6 cellular contexts compared by ENCODE assay signal in genomic region chr11:1876361-1877063, GRCh38. TPM values are rescaled to one million over a fixed set of nuclear protein-coding genes. Genes with fewer than 3 reads are reported as not detected.
DNase-seq lines count a peak whose midpoint lies in the region; ATAC-seq and TF ChIP-seq lines count a peak whose summit lies in the region.

No MANE protein-coding gene starts in this region.

- H3K36me3 ChIP-seq in GM06990 (ENCODE audit: control insufficient read depth, insufficient read depth, low read length) (peaks cover 16% of the 10 kb centered on the region), SU-DHL-6 (ENCODE audit: low read length) (no peaks in the 10 kb centered on the region)

- H3K79me2 ChIP-seq in SU-DHL-6 (ENCODE audit: insufficient read depth, low read length): no peaks in the 10 kb centered on the region

- H3K4me2 ChIP-seq in SU-DHL-6 (ENCODE audit: low read depth, low read length, poor library complexity, severe bottlenecking): no peak overlapping the region

- H4K20me1 ChIP-seq in SU-DHL-6 (ENCODE audit: low read depth, low read length): no peaks in the 10 kb centered on the region; the same call in 1 of the 2 replicates

- no peak overlapping the region for H3K9ac ChIP-seq in SU-DHL-6 (ENCODE audit: low read length)

- TF ChIP-seq CTCF in GM06990 (IDR thresholded peaks at IDR 0.05; ENCODE audit: insufficient read depth, low read length, poor library complexity, severe bottlenecking): peak; percentile 64
- TF ChIP-seq CTCF in SU-DHL-6 (IDR thresholded peaks at IDR 0.05; ENCODE audit: insufficient read depth, low read length, poor library complexity, severe bottlenecking): peak; percentile 93

- no peaks in the 10 kb centered on the region for H3K9me3 ChIP-seq in SU-DHL-6 (ENCODE audit: insufficient read depth, low read length)

- H3K4me3 ChIP-seq in GM06990 (replicated peaks; ENCODE audit: low read depth, low read length) (no peak overlapping the region), SU-DHL-6 (ENCODE audit: insufficient read depth, low read length, poor library complexity, severe bottlenecking) (no peak overlapping the region)

- H3K27me3 ChIP-seq in GM06990 (replicated peaks; ENCODE audit: control insufficient read depth, insufficient read depth, low read length) (no peaks in the 10 kb centered on the region), SU-DHL-6 (ENCODE audit: low read length) (no peaks in the 10 kb centered on the region)

- ATAC-seq in left lobe of liver (peak; percentile 58), GM18867 (IDR thresholded peaks at IDR 0.05; ENCODE audit: unreplicated experiment) (no peak), HG03565 (IDR thresholded peaks at IDR 0.05; ENCODE audit: unreplicated experiment) (no peak)

- no peaks in the 10 kb centered on the region for H3F3A ChIP-seq in SU-DHL-6 (ENCODE audit: insufficient read depth)

- DNase-seq in GM06990 (ENCODE audit: extremely low read depth, insufficient read length) (no peak), left lobe of liver (ENCODE audit: low spot score) (no peak)
- DNase-seq in stimulated activated CD4-positive, alpha-beta T cell treated with anti-CD3 and anti-CD28 coated beads, Interleukin-2, amount 100 ng/mL, for 48 hours: no peak

- no peak overlapping the region for H3K27ac ChIP-seq in SU-DHL-6 (ENCODE audit: low read depth, low read length)

- H3K9me2 ChIP-seq in SU-DHL-6 (replicated peaks; ENCODE audit: insufficient read depth, low read length): no peaks in the 10 kb centered on the region

- no peak overlapping the region for H2AFZ ChIP-seq in SU-DHL-6 (ENCODE audit: low read depth, low read length, severe bottlenecking)

RNA-seq across cellular contexts. Expression of gene PRR33, which starts 15.2 kb away (rescaled TPM):
- total RNA-seq in left lobe of liver: not detected

RNA-seq across cellular contexts. Expression of gene LSP1, which starts 23.6 kb away (rescaled TPM):
- 3.6 TPM for total RNA-seq in left lobe of liver

RNA-seq across cellular contexts. Expression of gene TNNI2, which starts 37.7 kb away (rescaled TPM):
- not detected for total RNA-seq in left lobe of liver

RNA-seq across cellular contexts. Expression of gene SYT8, which starts 41.7 kb away (rescaled TPM):
- total RNA-seq in left lobe of liver: 0.30 TPM

RNA-seq across cellular contexts. Expression of gene TNNT3, which starts 43.0 kb away (rescaled TPM):
- not detected for total RNA-seq in left lobe of liver
